1 cellular context compared by ENCODE assay signal in genomic region chr3:184561329-184562145, GRCh38.
TF ChIP-seq lines count a peak whose summit lies in the region.

TSS of gene EPHB3 (plus strand) at chr3:184561785. CDS start at chr3:184562236, 451 bp downstream.

TF ChIP-seq in HepG2, 621 proteins besides CTCF, POLR2A, EP300 and RAD21 (continued from another document and continues in another):
- TF ChIP-seq ZNF205 (CRISPR knock-in tag; IDR thresholded peaks at IDR 0.05) (no peak), ZC3H13 (CRISPR knock-in tag; IDR thresholded peaks at IDR 0.05) (no peak), MZF1 (CRISPR knock-in tag; IDR thresholded peaks at IDR 0.05; ENCODE audit: borderline replicate concordance) (no peak), TBX2 (CRISPR knock-in tag; IDR thresholded peaks at IDR 0.05; ENCODE audit: borderline replicate concordance) (0 out of 2 replicates have a peak, but pooled peaks have one; percentile 24), BCL3 (CRISPR knock-in tag; IDR thresholded peaks at IDR 0.05) (no peak), CHD2 (IDR thresholded peaks at IDR 0.05; ENCODE audit: low read depth, low read length) (no peak), ZKSCAN8 (CRISPR knock-in tag; IDR thresholded peaks at IDR 0.05; ENCODE audit: borderline replicate concordance) (no peak), ZNF382 (CRISPR knock-in tag; IDR thresholded peaks at IDR 0.05; ENCODE audit: borderline replicate concordance) (no peak), TMF1 (CRISPR knock-in tag; IDR thresholded peaks at IDR 0.05; ENCODE audit: low read depth) (no peak), CBX5 (CRISPR knock-in tag; IDR thresholded peaks at IDR 0.05; ENCODE audit: borderline replicate concordance) (no peak), ZNF552 (CRISPR knock-in tag; IDR thresholded peaks at IDR 0.05; ENCODE audit: borderline replicate concordance) (no peak), RBAK (CRISPR knock-in tag; IDR thresholded peaks at IDR 0.05) (no peak), HMGA1 (CRISPR knock-in tag; conservative IDR thresholded peaks at IDR 0.05) (no peak), NFYC (CRISPR knock-in tag; IDR thresholded peaks at IDR 0.05) (peak; percentile 84), BRCA1 (CRISPR knock-in tag; IDR thresholded peaks at IDR 0.05) (no peak), WIZ (CRISPR knock-in tag; IDR thresholded peaks at IDR 0.05) (no peak), ZC3H4 (CRISPR knock-in tag; IDR thresholded peaks at IDR 0.05; ENCODE audit: borderline replicate concordance) (no peak), PITX1 (CRISPR knock-in tag; IDR thresholded peaks at IDR 0.05) (no peak; the same call in 1 of the 2 replicates), NFIB (CRISPR knock-in tag; IDR thresholded peaks at IDR 0.05; ENCODE audit: borderline replicate concordance) (no peak), HOXA7 (CRISPR knock-in tag; IDR thresholded peaks at IDR 0.05) (no peak), ZNF329 (CRISPR knock-in tag; IDR thresholded peaks at IDR 0.05; ENCODE audit: low read depth) (no peak), GTF3A (CRISPR knock-in tag; conservative IDR thresholded peaks at IDR 0.05) (no peak), MBD4 (IDR thresholded peaks at IDR 0.05; ENCODE audit: borderline replicate concordance, low read length) (no peak), TCF7 (IDR thresholded peaks at IDR 0.05; ENCODE audit: low read depth) (no peak), ZNF776 (CRISPR knock-in tag; IDR thresholded peaks at IDR 0.05) (peak; percentile 65; the same call in 1 of the 2 replicates), ZNF496 (CRISPR knock-in tag; IDR thresholded peaks at IDR 0.05; ENCODE audit: insufficient replicate concordance) (no peak), ZNF720 (CRISPR knock-in tag; IDR thresholded peaks at IDR 0.05) (no peak), NR1H2 (CRISPR knock-in tag; IDR thresholded peaks at IDR 0.05; ENCODE audit: borderline replicate concordance, low read depth) (no peak), DZIP1 (CRISPR knock-in tag; IDR thresholded peaks at IDR 0.05) (no peak), ZNF784 (CRISPR knock-in tag; IDR thresholded peaks at IDR 0.05; ENCODE audit: borderline replicate concordance) (no peak), RNF2 (conservative IDR thresholded peaks at IDR 0.05; ENCODE audit: low read depth) (no peak; the same call in 1 of the 2 replicates), ZNF383 (CRISPR knock-in tag; IDR thresholded peaks at IDR 0.05; ENCODE audit: borderline replicate concordance) (no peak), DPF2 (CRISPR knock-in tag; IDR thresholded peaks at IDR 0.05; ENCODE audit: borderline replicate concordance, low read depth) (no peak), SMAD9 (CRISPR knock-in tag; IDR thresholded peaks at IDR 0.05) (no peak), FOXO1 (CRISPR knock-in tag; IDR thresholded peaks at IDR 0.05) (no peak), POLR2AphosphoS5 (IDR thresholded peaks at IDR 0.05; ENCODE audit: low read depth, low read length) (no peak), FOSL1 (CRISPR knock-in tag; IDR thresholded peaks at IDR 0.05; ENCODE audit: borderline replicate concordance) (no peak), SSRP1 (CRISPR knock-in tag; IDR thresholded peaks at IDR 0.05) (no peak), ZFP36 (IDR thresholded peaks at IDR 0.05; ENCODE audit: borderline replicate concordance, low read depth, low read length, partially characterized antibody) (no peak), ZBTB3 (CRISPR knock-in tag; IDR thresholded peaks at IDR 0.05; ENCODE audit: borderline replicate concordance, low read depth) (no peak), MYC (CRISPR knock-in tag; IDR thresholded peaks at IDR 0.05; ENCODE audit: borderline replicate concordance) (no peak), TSC22D2 (CRISPR knock-in tag; IDR thresholded peaks at IDR 0.05; ENCODE audit: borderline replicate concordance) (no peak), MYNN (CRISPR knock-in tag; IDR thresholded peaks at IDR 0.05; ENCODE audit: low read depth) (no peak), ZNF598 (CRISPR knock-in tag; IDR thresholded peaks at IDR 0.05; ENCODE audit: borderline replicate concordance) (peak; percentile 97; the same call in 1 of the 2 replicates), CCAR2 (optimal IDR thresholded peaks at IDR 0.05; ENCODE audit: low read depth, low read length) (no peak), PHF8 (CRISPR knock-in tag; IDR thresholded peaks at IDR 0.05) (no peak), NCOR1 (IDR thresholded peaks at IDR 0.05; ENCODE audit: borderline replicate concordance, low read length) (no peak), ZBTB49 (CRISPR knock-in tag; IDR thresholded peaks at IDR 0.05; ENCODE audit: borderline replicate concordance) (no peak), BORCS8-MEF2B (CRISPR knock-in tag; IDR thresholded peaks at IDR 0.05) (no peak), DMTF1 (CRISPR knock-in tag; IDR thresholded peaks at IDR 0.05) (no peak), FOXC1 (CRISPR knock-in tag; IDR thresholded peaks at IDR 0.05; ENCODE audit: borderline replicate concordance) (peak; percentile 37; the same call in 1 of the 2 replicates), NR3C1 (CRISPR knock-in tag; IDR thresholded peaks at IDR 0.05) (no peak), JARID2 (CRISPR knock-in tag; IDR thresholded peaks at IDR 0.05; ENCODE audit: insufficient replicate concordance) (no peak), ZNF549 (CRISPR knock-in tag; IDR thresholded peaks at IDR 0.05) (no peak), ZNF235 (CRISPR knock-in tag; IDR thresholded peaks at IDR 0.05; ENCODE audit: borderline replicate concordance) (no peak), BHLHE40 (IDR thresholded peaks at IDR 0.05; ENCODE audit: low read length) (no peak), MED8 (CRISPR knock-in tag; IDR thresholded peaks at IDR 0.05; ENCODE audit: insufficient replicate concordance) (no peak), ZNF274 (CRISPR knock-in tag; IDR thresholded peaks at IDR 0.05) (no peak), ZNF431 (CRISPR knock-in tag; IDR thresholded peaks at IDR 0.05; ENCODE audit: borderline replicate concordance, low read depth) (no peak), KDM6A (CRISPR knock-in tag; IDR thresholded peaks at IDR 0.05; ENCODE audit: low read depth) (no peak), ZNF468 (CRISPR knock-in tag; IDR thresholded peaks at IDR 0.05) (no peak), CREB1 (IDR thresholded peaks at IDR 0.05) (no peak), CREB1 (CRISPR knock-in tag; IDR thresholded peaks at IDR 0.05) (no peak), ZNF878 (CRISPR knock-in tag; IDR thresholded peaks at IDR 0.05) (no peak), ZFP82 (CRISPR knock-in tag; IDR thresholded peaks at IDR 0.05; ENCODE audit: borderline replicate concordance) (0 out of 2 replicates have a peak, but pooled peaks have one; percentile 62), ZBTB34 (CRISPR knock-in tag; IDR thresholded peaks at IDR 0.05) (no peak), MXD3 (CRISPR knock-in tag; IDR thresholded peaks at IDR 0.05) (no peak), ZNF138 (CRISPR knock-in tag; IDR thresholded peaks at IDR 0.05; ENCODE audit: low read depth) (no peak), ZNF292 (CRISPR knock-in tag; IDR thresholded peaks at IDR 0.05; ENCODE audit: borderline replicate concordance, low read depth) (no peak), ISL2 (CRISPR knock-in tag; IDR thresholded peaks at IDR 0.05) (no peak; the same call in 1 of the 2 replicates), YY1 (IDR thresholded peaks at IDR 0.05; ENCODE audit: insufficient read depth, insufficient replicate concordance, low read depth, low read length) (peak; percentile 63), JDP2 (CRISPR knock-in tag; IDR thresholded peaks at IDR 0.05; ENCODE audit: borderline replicate concordance) (no peak), JUNB (CRISPR knock-in tag; IDR thresholded peaks at IDR 0.05; ENCODE audit: borderline replicate concordance) (no peak), ZNF879 (CRISPR knock-in tag; IDR thresholded peaks at IDR 0.05) (no peak), THYN1 (CRISPR knock-in tag; IDR thresholded peaks at IDR 0.05; ENCODE audit: borderline replicate concordance, low read depth) (no peak)
